8 cellular contexts compared by ENCODE assay signal in genomic region chr7:83410989-83411591, GRCh38.
DNase-seq lines count a peak whose midpoint lies in the region; ATAC-seq and TF ChIP-seq lines count a peak whose summit lies in the region.

No MANE protein-coding gene starts in this region.

- no peak overlapping the region for H3K27ac Mint-ChIP-seq in mesothelial cell of epicardium
- H3K27ac Mint-ChIP-seq in stimulated activated memory B cell treated with anti-CD40 and anti-IgM and Interleukin-4, amounts not matched to agents 10 μg/mL and 1 μg/mL and 100 μg/mL, for 72 hours: no peak overlapping the region

- TF ChIP-seq CTCF in mesothelial cell of epicardium (IDR thresholded peaks at IDR 0.05; ENCODE audit: unreplicated experiment): peak; percentile 86

- no peaks in the 10 kb centered on the region for H3K9me3 Mint-ChIP-seq in mesothelial cell of epicardium
- H3K9me3 Mint-ChIP-seq in stimulated activated memory B cell treated with anti-CD40 and anti-IgM and Interleukin-4, amounts not matched to agents 10 μg/mL and 1 μg/mL and 100 μg/mL, for 72 hours: no peaks in the 10 kb centered on the region

- H3K4me1 Mint-ChIP-seq in mesothelial cell of epicardium: peaks cover 17% of the 10 kb centered on the region
- H3K4me1 Mint-ChIP-seq in stimulated activated memory B cell treated with anti-CD40 and anti-IgM and Interleukin-4, amounts not matched to agents 10 μg/mL and 1 μg/mL and 100 μg/mL, for 72 hours: no peaks in the 10 kb centered on the region

- no peaks in the 10 kb centered on the region for H3K36me3 Mint-ChIP-seq in mesothelial cell of epicardium
- no peaks in the 10 kb centered on the region for H3K36me3 Mint-ChIP-seq in stimulated activated memory B cell treated with anti-CD40 and anti-IgM and Interleukin-4, amounts not matched to agents 10 μg/mL and 1 μg/mL and 100 μg/mL, for 72 hours

- H3K27me3 Mint-ChIP-seq in mesothelial cell of epicardium (ENCODE audit: low read depth): no peaks in the 10 kb centered on the region
- H3K27me3 Mint-ChIP-seq in stimulated activated memory B cell treated with anti-CD40 and anti-IgM and Interleukin-4, amounts not matched to agents 10 μg/mL and 1 μg/mL and 100 μg/mL, for 72 hours: no peaks in the 10 kb centered on the region

- no peak overlapping the region for H3K4me3 Mint-ChIP-seq in mesothelial cell of epicardium
- no peak overlapping the region for H3K4me3 Mint-ChIP-seq in stimulated activated memory B cell treated with anti-CD40 and anti-IgM and Interleukin-4, amounts not matched to agents 10 μg/mL and 1 μg/mL and 100 μg/mL, for 72 hours

- peak; percentile 57 for ATAC-seq in HG02798 (IDR thresholded peaks at IDR 0.05; ENCODE audit: poor library complexity, unreplicated experiment)
- no peak for ATAC-seq in stimulated activated memory B cell treated with anti-CD40 and anti-IgM and Interleukin-4, amounts not matched to agents 10 μg/mL and 1 μg/mL and 100 μg/mL, for 72 hours
- ATAC-seq in GM19324 (IDR thresholded peaks at IDR 0.05; ENCODE audit: low FRiP score, unreplicated experiment): no peak
- no peak for ATAC-seq in stimulated activated naive CD8-positive, alpha-beta T cell treated with anti-CD3 and anti-CD28 coated beads, Interleukin-15, Interleukin-2, amounts not matched to agents 100 U/mL and 50 U/mL, for 24 hours

- DNase-seq in GM04504 (ENCODE audit: low read depth) (peak; percentile 8), NCI-H774 (lab: John Stamatoyannopoulos, UW) (peak; percentile 31), cerebellar cortex (ENCODE audit: low spot score) (peak; percentile 48), mesothelial cell of epicardium (ENCODE audit: low spot score in 2 of 2, unreplicated experiment in 2 of 2) (no peak)
- DNase-seq in stimulated activated naive CD8-positive, alpha-beta T cell treated with anti-CD3 and anti-CD28 coated beads, Interleukin-15, Interleukin-2, amounts not matched to agents 100 U/mL and 50 U/mL, for 24 hours: no peak

Comparison
In these comparisons a context has a peak if more than half of its experiments do, and no peak if none do; other contexts are left out.
1. DNase-seq: peak in GM04504 (single experiment), NCI-H774 (single experiment) and cerebellar cortex (single experiment); none in mesothelial cell of epicardium (0 of 2) and stimulated activated naive CD8-positive, alpha-beta T cell treated with anti-CD3 and anti-CD28 coated beads, Interleukin-15, Interleukin-2, amounts not matched to agents 100 U/mL and 50 U/mL, for 24 hours (single experiment).